ENCODE assay signal across 18 cellular contexts in the genomic region with DNA sequence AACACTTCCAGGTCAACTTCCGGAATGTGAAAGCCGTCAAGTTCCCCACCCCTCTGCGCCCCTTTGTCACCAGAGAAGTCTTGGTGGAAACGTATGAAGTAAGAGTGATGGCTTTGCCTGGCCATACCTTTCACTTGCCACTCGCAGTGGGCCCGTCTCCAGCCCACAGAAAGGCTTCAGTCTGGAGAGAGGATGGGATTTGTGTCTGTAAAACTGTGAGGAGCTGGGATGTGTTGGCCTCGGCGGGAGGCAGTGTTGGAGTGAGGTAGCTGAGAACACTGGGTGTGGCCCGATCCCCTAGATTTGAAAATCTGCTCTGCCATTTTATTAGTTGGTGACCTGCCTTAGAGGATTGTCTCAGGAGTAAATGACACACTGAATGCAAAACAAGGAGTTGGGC. TPM values are rescaled to one million over a fixed set of nuclear protein-coding genes. Genes with fewer than 3 reads are reported as not detected.
DNase-seq lines count a peak whose midpoint lies in the region; TF ChIP-seq lines count a peak whose summit lies in the region.
"Had no signal": no experiment of that assay in that cellular context is flagged by ENCODE, and none has a peak within 500 bp of the region (broad histone marks: within the 10 kb centered on the region; RNA-seq: fewer than 3 reads in every experiment).

No MANE protein-coding gene starts in this region.

- H3K27ac ChIP-seq in sigmoid colon: no peak overlapping the region
- H3K27ac ChIP-seq in suprapubic skin: no peak overlapping the region
- H3K27ac ChIP-seq: BLaER1 treated with 17β-estradiol and CSF1 and Interleukin-3, amounts not matched to agents 10 nM and 100 nM; HL-60 had no signal

- H3K4me1 ChIP-seq in sigmoid colon (peaks cover 0 to 20% (median 18%) of the 10 kb centered on the region in 4 donors), suprapubic skin (peaks cover 16% of the 10 kb centered on the region)

- intact Hi-C loops in sigmoid colon (cut with DNase I): loop anchor here (10.0 kb wide), 2 partner anchors 504 to 856 kb away; a partner anchor contains a TSS

- DNase-seq in activated effector memory CD4-positive, alpha-beta T cell treated with anti-CD3 and anti-CD28 coated beads, Interleukin-2, amount 50 U/mL, for 16 hours: peak; percentile 56
- DNase-seq in activated effector memory CD4-positive, alpha-beta T cell treated with Interleukin-2 at 50 U/mL for 16 hours: no peak
- DNase-seq in chondrocyte (ENCODE audit: low spot score): peak; percentile 41
- DNase-seq in sigmoid colon: peak; percentile 41
- peak; percentile 37 to 42 for DNase-seq in suprapubic skin (ENCODE audit: low spot score in 2 of 2)
- no peak for DNase-seq in activated CD8-positive, alpha-beta memory T cell treated with anti-CD3 and anti-CD28 coated beads, Interleukin-2, amount 50 U/mL, for 4 hours
- no peak for DNase-seq in AML-193 (lab: John Stamatoyannopoulos, UW)
- no peak for DNase-seq in NCI-H2227 treated with DMSO at 0.1 percent for 48 hours (lab: John Stamatoyannopoulos, UW)
- DNase-seq: 8988T, Caco-2, DMS153, DMS79, GDM1, GOT3, HFFc6 had no signal

- H3K9me3 ChIP-seq in sigmoid colon (no peaks in the 10 kb centered on the region), suprapubic skin (no peaks in the 10 kb centered on the region)
- H3K9me3 ChIP-seq: BLaER1 treated with 17β-estradiol and CSF1 and Interleukin-3, amounts not matched to agents 10 nM and 100 nM; Caco-2 had no signal

- H3K36me3 ChIP-seq in sigmoid colon: peaks cover 0 to 60% (median 15%) of the 10 kb centered on the region in 4 donors
- H3K36me3 ChIP-seq in suprapubic skin: peaks cover 56% of the 10 kb centered on the region

- H3K27ac Mint-ChIP-seq in chondrocyte (ENCODE audit: unreplicated experiment): no peak overlapping the region
- H3K27ac Mint-ChIP-seq: HFFc6 had no signal

- H3K27me3 Mint-ChIP-seq in chondrocyte (ENCODE audit: low read depth): no peaks in the 10 kb centered on the region
- H3K27me3 Mint-ChIP-seq: B cell had no signal

- TF ChIP-seq CTCF in chondrocyte (IDR thresholded peaks at IDR 0.05) (no peak), sigmoid colon (IDR thresholded peaks at IDR 0.05) (no peak), suprapubic skin (IDR thresholded peaks at IDR 0.05) (no peak)

- H3K27me3 ChIP-seq in sigmoid colon (no peaks in the 10 kb centered on the region), suprapubic skin (no peaks in the 10 kb centered on the region)
- H3K27me3 ChIP-seq: BLaER1 treated with 17β-estradiol and CSF1 and Interleukin-3, amounts not matched to agents 10 nM and 100 nM had no signal

- H3K9me3 Mint-ChIP-seq in chondrocyte (ENCODE audit: low read depth): no peaks in the 10 kb centered on the region
- H3K9me3 Mint-ChIP-seq: HFFc6 had no signal

- no peak overlapping the region for H3K4me3 Mint-ChIP-seq in chondrocyte (ENCODE audit: unreplicated experiment)
- H3K4me3 Mint-ChIP-seq: B cell, HFFc6 had no signal

- no peak for TF ChIP-seq POLR2A in sigmoid colon (IDR thresholded peaks at IDR 0.05)
- no peak for TF ChIP-seq POLR2A in suprapubic skin (IDR thresholded peaks at IDR 0.05)

- peaks cover 15% of the 10 kb centered on the region for H3K4me1 Mint-ChIP-seq in chondrocyte (ENCODE audit: low read depth)

- no peak for TF ChIP-seq EP300 in sigmoid colon (IDR thresholded peaks at IDR 0.05)
- no peak for TF ChIP-seq EP300 in suprapubic skin (IDR thresholded peaks at IDR 0.05)

- H3K4me3 ChIP-seq in sigmoid colon (no peak overlapping the region), suprapubic skin (no peak overlapping the region)
- H3K4me3 ChIP-seq: BLaER1 treated with 17β-estradiol and CSF1 and Interleukin-3, amounts not matched to agents 10 nM and 100 nM had no signal

- WGBS in sigmoid colon, 2 donors: 95 to 97% methylated on average over 9 of the region's 9 CpGs
- WGBS in suprapubic skin: 97% methylated on average over 9 of the region's 9 CpGs

- peaks cover 32% of the 10 kb centered on the region for H3K36me3 Mint-ChIP-seq in chondrocyte (ENCODE audit: low read depth)

RNA-seq across cellular contexts. Expression of a gene that starts 6.4 kb away (rescaled TPM):
- total RNA-seq in chondrocyte (23.6 to 28.0 TPM (median 26.9 TPM) in 3 replicates), sigmoid colon (10 to 100 TPM; 20.1 to 22.1 (median 20.8) TPM), suprapubic skin (10 to 100 TPM; 41.2 to 65.9 (median 53.3) TPM)
- 10 to 100 TPM; 14.8 to 24.0 (median 15.6) TPM for polyA plus RNA-seq in sigmoid colon

RNA-seq across cellular contexts. Expression of a gene that starts 17.3 kb away (rescaled TPM):
- 186 to 198 TPM (median 193 TPM) in 3 replicates for total RNA-seq in chondrocyte
- 100 to 1,000 TPM; 170 to 377 (median 267) TPM for total RNA-seq in sigmoid colon
- 100 to 1,000 TPM; 397 to 979 (median 712) TPM for polyA plus RNA-seq in sigmoid colon
- total RNA-seq in suprapubic skin: 100 to 1,000 TPM; 104 to 435 (median 229) TPM

RNA-seq across cellular contexts. Expression of a gene that starts 38.6 kb away (rescaled TPM):
- total RNA-seq in chondrocyte (6.5 to 16.3 TPM (median 16.0 TPM) in 3 replicates), sigmoid colon (10 to 100 TPM in 3 of 4 donors, 1 to 10 TPM in 1; 7.6 to 38.8 (median 13.6) TPM), suprapubic skin (1 to 10 TPM in 3 of 4 donors, under 1 TPM in 1; 0.99 to 5.1 (median 2.2) TPM)
- polyA plus RNA-seq in sigmoid colon: 10 to 100 TPM in 1 of 3 donors, 1 to 10 TPM in 2; 6.2 to 22.2 (median 7.2) TPM
- total RNA-seq: B cell had no signal

Comparison
In these comparisons a context has a peak if more than half of its experiments do, and no peak if none do; other contexts are left out.
1. DNase-seq: peak in activated effector memory CD4-positive, alpha-beta T cell treated with anti-CD3 and anti-CD28 coated beads, Interleukin-2, amount 50 U/mL, for 16 hours (single experiment), chondrocyte (single experiment), sigmoid colon (single experiment) and suprapubic skin (2 of 2); none in activated effector memory CD4-positive, alpha-beta T cell treated with Interleukin-2 at 50 U/mL for 16 hours (single experiment), activated CD8-positive, alpha-beta memory T cell treated with anti-CD3 and anti-CD28 coated beads, Interleukin-2, amount 50 U/mL, for 4 hours (single experiment), AML-193 (0 of 2) and NCI-H2227 treated with DMSO at 0.1 percent for 48 hours (single experiment).